Comparison of ENCODE assay signal across 2 cellular contexts in genomic region chr22:49345896-49346295, GRCh38.
TF ChIP-seq lines count a peak whose summit lies in the region.

No MANE protein-coding gene starts in this region.

TF ChIP-seq in neural cell, 6 proteins besides CTCF, POLR2A, EP300 and RAD21 (continued from another document):
- TF ChIP-seq EZH2 (IDR thresholded peaks at IDR 0.05; ENCODE audit: borderline replicate concordance, insufficient read depth, low read length, poor library complexity, severe bottlenecking) (no peak), SMC3 (conservative IDR thresholded peaks at IDR 0.05; ENCODE audit: poor library complexity) (no peak), TAF1 (IDR thresholded peaks at IDR 0.05; ENCODE audit: low read depth) (no peak), POLR2AphosphoS5 (IDR thresholded peaks at IDR 0.05) (no peak)

TF ChIP-seq in GM23338, 12 proteins besides CTCF, POLR2A, EP300 and RAD21 (continued from another document):
- TF ChIP-seq ZNF462 (CRISPR knock-in tag; IDR thresholded peaks at IDR 0.05) = no peak
